Comparison of ENCODE assay signal across 19 cellular contexts in genomic region chr7:121406866-121407439, GRCh38. TPM values are rescaled to one million over a fixed set of nuclear protein-coding genes. Genes with fewer than 3 reads are reported as not detected.
DNase-seq lines count a peak whose midpoint lies in the region; ATAC-seq and TF ChIP-seq lines count a peak whose summit lies in the region.
"Had no signal": no experiment of that assay in that cellular context is flagged by ENCODE, and none has a peak within 500 bp of the region (broad histone marks: within the 10 kb centered on the region; RNA-seq: fewer than 3 reads in every experiment).

No MANE protein-coding gene starts in this region.

- H3K36me3 ChIP-seq in DND-41 (ENCODE audit: insufficient read depth, low read length) (no peaks in the 10 kb centered on the region), hepatocyte (replicated peaks; ENCODE audit: insufficient read depth, low read depth) (no peaks in the 10 kb centered on the region), mucosa of rectum (ENCODE audit: control insufficient read depth in 2 of 2, insufficient read depth in 2 of 2, low read length in 2 of 2) (no peaks in the 10 kb centered on the region), H7 (replicated peaks; ENCODE audit: control insufficient read depth, insufficient read depth, low read length) (no peaks in the 10 kb centered on the region)

- H3K9me2 ChIP-seq in hepatocyte (replicated peaks; ENCODE audit: insufficient read depth), result no peaks in the 10 kb centered on the region

- ATAC-seq in DND-41 (ENCODE audit: insufficient read depth, low read depth) (0 out of 3 replicates have a peak, but pooled peaks have one; percentile 40), GM18861 (IDR thresholded peaks at IDR 0.05; ENCODE audit: unreplicated experiment) (no peak)
- ATAC-seq in activated naive CD8-positive, alpha-beta T cell treated with anti-CD3 and anti-CD28 coated beads, Interleukin-2, amount 50 U/mL, for 24 hours, result no peak

- H3K27me3 ChIP-seq in DND-41 (ENCODE audit: insufficient read depth, low read length, poor library complexity) (peaks cover 16% of the 10 kb centered on the region), hepatocyte (no peaks in the 10 kb centered on the region), mucosa of rectum (ENCODE audit: control insufficient read depth in 2 of 2, insufficient read depth in 2 of 2, low read length in 2 of 2) (no peaks in the 10 kb centered on the region), H7 (ENCODE audit: control insufficient read depth, insufficient read depth, low read length) (no peaks in the 10 kb centered on the region)

- H3K4me2 ChIP-seq in DND-41 (ENCODE audit: insufficient read depth, low read length) (no peak overlapping the region), hepatocyte (no peak overlapping the region)

- H3K27me3 Mint-ChIP-seq in activated naive CD8-positive, alpha-beta T cell treated with anti-CD3 and anti-CD28 coated beads, Interleukin-2, amount 50 U/mL, for 24 hours, result peaks cover 5% of the 10 kb centered on the region
- H3K27me3 Mint-ChIP-seq: B cell had no signal

- no peak overlapping the region for H3K9ac ChIP-seq in DND-41 (ENCODE audit: low read depth, low read length)
- no peak overlapping the region for H3K9ac ChIP-seq in mucosa of rectum (ENCODE audit: low read depth in 1 of 2, low read length in 2 of 2)

- 93% methylated on average over 2 of the region's 2 CpGs for WGBS in hepatocyte (ENCODE audit: low lambda C conversion rate, missing lambda C conversion rate)

- no peak overlapping the region for H3K27ac Mint-ChIP-seq in activated naive CD8-positive, alpha-beta T cell treated with anti-CD3 and anti-CD28 coated beads, Interleukin-2, amount 50 U/mL, for 24 hours
- H3K27ac Mint-ChIP-seq: B cell had no signal

- no peaks in the 10 kb centered on the region for H3K36me3 Mint-ChIP-seq in activated naive CD8-positive, alpha-beta T cell treated with anti-CD3 and anti-CD28 coated beads, Interleukin-2, amount 50 U/mL, for 24 hours (ENCODE audit: low read depth)

- no peaks in the 10 kb centered on the region for H3K79me2 ChIP-seq in DND-41 (ENCODE audit: insufficient read depth, low read length)
- H3K79me2 ChIP-seq in hepatocyte, result no peaks in the 10 kb centered on the region

- H3K9me3 ChIP-seq in DND-41 (ENCODE audit: insufficient read depth, low read length, severe bottlenecking) (no peaks in the 10 kb centered on the region), hepatocyte (ENCODE audit: low read depth) (no peaks in the 10 kb centered on the region), mucosa of rectum (ENCODE audit: control insufficient read depth in 2 of 2, low read length in 2 of 2) (no peaks in the 10 kb centered on the region)

- H3K4me3 ChIP-seq in DND-41 (ENCODE audit: low read depth in 1 of 2, low read length in 2 of 2) (no peak overlapping the region), hepatocyte (no peak overlapping the region), mucosa of rectum (ENCODE audit: low read length in 2 of 2) (peak overlapping the region; percentile 3 to 6), H7 (ENCODE audit: insufficient read depth, low read depth, low read length) (no peak overlapping the region)

- H2AFZ ChIP-seq in DND-41 (ENCODE audit: low read depth, low read length) (no peak overlapping the region), hepatocyte (no peak overlapping the region)

- H3K4me3 Mint-ChIP-seq in activated naive CD8-positive, alpha-beta T cell treated with anti-CD3 and anti-CD28 coated beads, Interleukin-2, amount 50 U/mL, for 24 hours, result no peak overlapping the region
- H3K4me3 Mint-ChIP-seq: B cell had no signal

- no peak overlapping the region for H3K27ac ChIP-seq in DND-41 (ENCODE audit: low read length)
- peak overlapping the region; percentile 81 for H3K27ac ChIP-seq in hepatocyte
- H3K27ac ChIP-seq in mucosa of rectum (ENCODE audit: low read depth in 2 of 2, low read length in 2 of 2), result peak overlapping the region in 1 of 2 donors; percentile 11

- no peak for DNase-seq in DND-41
- DNase-seq in NCI-H69 (lab: John Stamatoyannopoulos, UW), result peak; percentile 40
- DNase-seq in hepatocyte (ENCODE audit: low spot score), result peak; percentile 23
- DNase-seq in activated naive CD8-positive, alpha-beta T cell treated with anti-CD3 and anti-CD28 coated beads, Interleukin-2, amount 50 U/mL, for 24 hours, result no peak
- DNase-seq in DMS153 (lab: John Stamatoyannopoulos, UW), result no peak
- no peak for DNase-seq in H7
- DNase-seq: 8988T; COR-L47; MM.1S; NCI-H1092; NCI-H146; NCI-H2081; NCI-H446 treated with DMSO at 0.1 percent for 48 hours; NCI-H748 treated with DMSO at 0.1 percent for 48 hours; NK-92 treated with Interleukin-12 subunit alpha and Interleukin-12 subunit beta, amount 100 ng/mL, for 24 hours; Right ventricle myocardium superior had no signal

- H3K9me3 Mint-ChIP-seq in activated naive CD8-positive, alpha-beta T cell treated with anti-CD3 and anti-CD28 coated beads, Interleukin-2, amount 50 U/mL, for 24 hours, result no peaks in the 10 kb centered on the region

- peaks cover 21% of the 10 kb centered on the region for H3K4me1 Mint-ChIP-seq in activated naive CD8-positive, alpha-beta T cell treated with anti-CD3 and anti-CD28 coated beads, Interleukin-2, amount 50 U/mL, for 24 hours

- H4K20me1 ChIP-seq in DND-41 (ENCODE audit: insufficient read depth, low read length) (no peaks in the 10 kb centered on the region), hepatocyte (ENCODE audit: insufficient read depth, poor library complexity, severe bottlenecking) (no peaks in the 10 kb centered on the region)

- H3K4me1 ChIP-seq in DND-41 (ENCODE audit: insufficient read depth, low read length), result no peaks in the 10 kb centered on the region
- H3K4me1 ChIP-seq in hepatocyte (ENCODE audit: insufficient read depth), result peaks cover 6% of the 10 kb centered on the region
- H3K4me1 ChIP-seq in mucosa of rectum (ENCODE audit: control insufficient read depth in 2 of 2, insufficient read depth in 2 of 2, low read length in 2 of 2), result peaks cover 0 to 9% of the 10 kb centered on the region in 2 donors

- TF ChIP-seq CTCF in DND-41 (IDR thresholded peaks at IDR 0.05; ENCODE audit: borderline replicate concordance, extremely low read depth, low read length, poor library complexity, severe bottlenecking), result no peak
- no peak for TF ChIP-seq CTCF in hepatocyte (IDR thresholded peaks at IDR 0.05; ENCODE audit: poor library complexity)

RNA-seq across cellular contexts. Expression of gene FAM3C, which starts 10.8 kb away (rescaled TPM):
- total RNA-seq in hepatocyte, result 113 and 119 TPM in 2 replicates
- polyA plus RNA-seq in hepatocyte, result 120 and 127 TPM in 2 replicates
- 30.3 and 34.9 TPM in 2 replicates for total RNA-seq in H7 (2014; rRNA removed; shearing (Covaris generic))

Comparison
In these comparisons a context has a peak if more than half of its experiments do, and no peak if none do; other contexts are left out.
1. DNase-seq: peak in NCI-H69 (single experiment) and hepatocyte (single experiment); none in DND-41 (single experiment), activated naive CD8-positive, alpha-beta T cell treated with anti-CD3 and anti-CD28 coated beads, Interleukin-2, amount 50 U/mL, for 24 hours (single experiment), DMS153 (single experiment) and H7 (single experiment).
2. H3K4me3 ChIP-seq: peak in mucosa of rectum (2 of 2); none in DND-41 (0 of 2), hepatocyte (single experiment) and H7 (single experiment).